Comparison of ENCODE assay signal across 21 cellular contexts in genomic region chr4:102860928-102861327, GRCh38. TPM values are rescaled to one million over a fixed set of nuclear protein-coding genes. Genes with fewer than 3 reads are reported as not detected.
A peak's percentile ranks its signal among the peaks of the same experiment; 100 is the strongest.
DNase-seq lines count a peak whose midpoint lies in the region; ATAC-seq, FAIRE-seq and TF ChIP-seq lines count a peak whose summit lies in the region.
"Had no signal": no experiment of that assay in that cellular context is flagged by ENCODE, and none has a peak within 500 bp of the region (broad histone marks: within the 10 kb centered on the region; RNA-seq: fewer than 3 reads in every experiment).

No MANE protein-coding gene starts in this region.

- TF ChIP-seq EP300 in HepG2 (IDR thresholded peaks at IDR 0.05; ENCODE audit: low read depth in 2 of 2, low read length in 2 of 2) (no peak), HepG2 (CRISPR knock-in tag; IDR thresholded peaks at IDR 0.05; ENCODE audit: borderline replicate concordance) (no peak)

- POLR2A ChIA-PET in HepG2 (lab: Yijun Ruan, JAX): no interaction called here

- H3K4me3 ChIP-seq in right lobe of liver (no peak overlapping the region), HepG2 (replicated peaks in 1 of 3; ENCODE audit: insufficient read depth in 1 of 3, low read depth in 2 of 3, low read length in 3 of 3) (no peak overlapping the region)
- H3K4me3 ChIP-seq: BLaER1 treated with 17β-estradiol and CSF1 and Interleukin-3, amounts not matched to agents 10 nM and 100 nM; GM23338 had no signal

- peaks cover 19% of the 10 kb centered on the region for H3K79me2 ChIP-seq in HepG2 (ENCODE audit: insufficient read depth, low read length)

- no peak overlapping the region for H3K4me2 ChIP-seq in HepG2 (ENCODE audit: low read depth, low read length)
- H3K4me2 ChIP-seq: GM23338 had no signal

- intact Hi-C loops in right lobe of liver (cut with DNase I) (no loop called here), HepG2 (cut with micrococcal nuclease; ENCODE audit: unreplicated experiment) (no loop called here)
- intact Hi-C loops in dendritic cell treated with granulocyte-macrophage colony-stimulating factor and Interleukin-4, amounts not matched to agents 40 ng/mL and 50 ng/mL, for 4 days (cut with micrococcal nuclease): no loop called here

- WGBS in right lobe of liver (ENCODE audit: insufficient coverage, low coverage, low lambda C conversion rate, missing lambda C conversion rate): no CpG with 5 or more reads among the region's 2 CpGs
- 93% methylated on average over 2 of the region's 2 CpGs for WGBS in HepG2 (ENCODE audit: low lambda C conversion rate)

- no TSS peak for BruUV-seq in HepG2 (replicated peaks; lab: Mats Ljungman, UMichigan)

- ATAC-seq in right lobe of liver (peak in 3 of 4 donors; percentile 41 to 58 (median 54)), HepG2 (no peak), left lobe of liver (peak; percentile 24)
- ATAC-seq: GM23338, HCT116 had no signal

- H3K9me3 ChIP-seq in right lobe of liver: peaks cover 0 to 7% (median 0%) of the 10 kb centered on the region in 4 donors
- H3K9me3 ChIP-seq in HepG2 (ENCODE audit: low read length): peaks cover 10% of the 10 kb centered on the region; the same call in 1 of the 2 replicates
- H3K9me3 ChIP-seq: BE2C had no signal

- in situ Hi-C loops in HepG2 (cut with HindIII; ENCODE audit: extremely low pct_ligation_motif_present, low pct_unique_long_range_greater_than_20kb) (no loop called here), ACHN (cut with HindIII; ENCODE audit: low pct_ligation_motif_present, low pct_unique_long_range_greater_than_20kb, low sequenced_read_pairs) (no loop called here)

- H3K36me3 ChIP-seq in right lobe of liver: no peaks in the 10 kb centered on the region
- H3K36me3 ChIP-seq in HepG2 (replicated peaks in 1 of 2; ENCODE audit: control insufficient read depth in 1 of 2, insufficient read depth in 2 of 2, low read length in 2 of 2): no peaks in the 10 kb centered on the region; a peak in 1 of 5 replicates
- H3K36me3 ChIP-seq: BE2C had no signal

- peaks cover 18% of the 10 kb centered on the region for H3K36me3 Mint-ChIP-seq in dendritic cell treated with granulocyte-macrophage colony-stimulating factor and Interleukin-4, amounts not matched to agents 40 ng/mL and 50 ng/mL, for 4 days (ENCODE audit: low read depth)
- peaks cover 25% of the 10 kb centered on the region for H3K36me3 Mint-ChIP-seq in HFFc6 (ENCODE audit: low read depth)

- no peaks in the 10 kb centered on the region for H4K20me1 ChIP-seq in HepG2 (ENCODE audit: insufficient read depth, low read length)
- H4K20me1 ChIP-seq: BLaER1 treated with 17β-estradiol and CSF1 and Interleukin-3, amounts not matched to agents 10 nM and 100 nM had no signal

- H3K4me1 Mint-ChIP-seq in dendritic cell treated with granulocyte-macrophage colony-stimulating factor and Interleukin-4, amounts not matched to agents 40 ng/mL and 50 ng/mL, for 4 days (ENCODE audit: low read depth): peaks cover 39% of the 10 kb centered on the region
- no peaks in the 10 kb centered on the region for H3K4me1 Mint-ChIP-seq in HFFc6 (ENCODE audit: low read depth)
- H3K4me1 Mint-ChIP-seq: GM23338 had no signal

- peaks cover 20% of the 10 kb centered on the region for H3K9me3 Mint-ChIP-seq in dendritic cell treated with granulocyte-macrophage colony-stimulating factor and Interleukin-4, amounts not matched to agents 40 ng/mL and 50 ng/mL, for 4 days
- H3K9me3 Mint-ChIP-seq in HFFc6: peaks cover 21% of the 10 kb centered on the region

- TF ChIP-seq POLR2A in right lobe of liver (IDR thresholded peaks at IDR 0.05): no peak
- TF ChIP-seq POLR2A in HepG2 (IDR thresholded peaks at IDR 0.05; ENCODE audit: insufficient read depth in 1 of 2, low read depth in 2 of 2, low read length in 2 of 2): no peak

- DNase-seq in right lobe of liver: no peak
- no peak for DNase-seq in HepG2 (ENCODE audit: low spot score)
- DNase-seq in left lobe of liver (ENCODE audit: low spot score): no peak
- no peak for DNase-seq in HFFc6
- no peak for DNase-seq in ACHN
- DNase-seq in HPDE6-E6E7 (ENCODE audit: extremely low spot score): no peak
- DNase-seq: BE2C; Calu3; CD4-positive, alpha-beta memory T cell; COR-L47; DMS53; DMS79 treated with DMSO at 0.1 percent for 48 hours; GF-D8; H9 had no signal

- no peak overlapping the region for H2AFZ ChIP-seq in HepG2 (ENCODE audit: low read length)
- H2AFZ ChIP-seq: GM23338 had no signal

- H3K9ac ChIP-seq in HepG2 (ENCODE audit: insufficient read depth, low read depth, low read length): no peak overlapping the region

- H3K27ac ChIP-seq in right lobe of liver (no peak overlapping the region), HepG2 (ENCODE audit: extremely low read length, insufficient read depth, low read length) (no peak overlapping the region)

- H3K4me3 Mint-ChIP-seq in dendritic cell treated with granulocyte-macrophage colony-stimulating factor and Interleukin-4, amounts not matched to agents 40 ng/mL and 50 ng/mL, for 4 days: no peak overlapping the region
- H3K4me3 Mint-ChIP-seq in HFFc6: no peak overlapping the region
- H3K4me3 Mint-ChIP-seq: CD14-positive monocyte; CD4-positive, alpha-beta memory T cell; GM23338; H9 had no signal

- CTCF ChIA-PET in HepG2 (lab: Yijun Ruan, JAX; ENCODE audit: low intra/inter-chr PET ratio, low total read pairs): no interaction called here

- H3K27me3 Mint-ChIP-seq in dendritic cell treated with granulocyte-macrophage colony-stimulating factor and Interleukin-4, amounts not matched to agents 40 ng/mL and 50 ng/mL, for 4 days: no peaks in the 10 kb centered on the region
- H3K27me3 Mint-ChIP-seq in HFFc6 (ENCODE audit: insufficient read depth): no peaks in the 10 kb centered on the region
- H3K27me3 Mint-ChIP-seq: CD4-positive, alpha-beta memory T cell had no signal

- H3K27me3 ChIP-seq in right lobe of liver (no peaks in the 10 kb centered on the region), HepG2 (ENCODE audit: control insufficient read depth in 1 of 2, insufficient read depth in 2 of 2, low read length in 2 of 2) (no peaks in the 10 kb centered on the region)
- H3K27me3 ChIP-seq: BE2C; BLaER1 treated with 17β-estradiol and CSF1 and Interleukin-3, amounts not matched to agents 10 nM and 100 nM had no signal

- no peak for FAIRE-seq in HepG2 (lab: Jason Lieb, UNC)
- FAIRE-seq: GM12891, GM18507 had no signal

- TF ChIP-seq RAD21 in HepG2 (CRISPR knock-in tag; IDR thresholded peaks at IDR 0.05): no peak

- H3K4me1 ChIP-seq in right lobe of liver (peaks cover 0 to 6% (median 0%) of the 10 kb centered on the region in 4 donors), HepG2 (ENCODE audit: insufficient read depth, low read length) (peaks cover 10% of the 10 kb centered on the region; the same call in 1 of the 2 replicates)
- H3K4me1 ChIP-seq: BE2C had no signal

- H3K27ac Mint-ChIP-seq in dendritic cell treated with granulocyte-macrophage colony-stimulating factor and Interleukin-4, amounts not matched to agents 40 ng/mL and 50 ng/mL, for 4 days: peak overlapping the region; percentile 79
- no peak overlapping the region for H3K27ac Mint-ChIP-seq in HFFc6
- H3K27ac Mint-ChIP-seq: CD4-positive, alpha-beta memory T cell; GM23338 had no signal

- TF ChIP-seq CTCF in right lobe of liver (IDR thresholded peaks at IDR 0.05) (no peak), HepG2 (CRISPR knock-in tag; IDR thresholded peaks at IDR 0.05) (no peak), HFFc6 (IDR thresholded peaks at IDR 0.05) (no peak)

RNA-seq across cellular contexts. Expression of gene CISD2, which starts 7.9 kb away (rescaled TPM):
- total RNA-seq in right lobe of liver (10 to 100 TPM; 29.8 to 34.7 (median 33.1) TPM), HepG2 (2016; rRNA removed; fragmentation: Illumina TruSeq; extraction: Trizol) (35.5 and 37.7 TPM in 2 replicates), left lobe of liver (32.4 TPM)
- 44.0 and 52.2 TPM in 2 replicates for total RNA-seq in HepG2 (2016; cell fraction: cytosol; rRNA removed; fragmentation: Illumina TruSeq; extraction: Trizol; ENCODE audit: low read depth)
- total RNA-seq in HepG2 (2016; cell fraction: insoluble cytoplasmic fraction; rRNA removed; fragmentation: Illumina TruSeq; extraction: Trizol): 36.2 and 41.7 TPM in 2 replicates
- 50.6 and 52.5 TPM in 2 replicates for total RNA-seq in HepG2 (2016; cell fraction: membrane; rRNA removed; fragmentation: Illumina TruSeq; extraction: Trizol)
- 19.8 and 23.3 TPM in 2 replicates for total RNA-seq in HepG2 (2016; cell fraction: nucleus; rRNA removed; fragmentation: Illumina TruSeq; extraction: Trizol)
- 23.4 and 24.5 TPM in 2 replicates for polyA plus RNA-seq in HepG2 (2011; rRNA removed)
- 12.7 and 14.1 TPM in 2 replicates for polyA plus RNA-seq in HepG2 (2011; cell fraction: cytosol; rRNA removed)
- polyA plus RNA-seq in HepG2 (2011; cell fraction: nucleus; rRNA removed): 3.9 and 5.2 TPM in 2 replicates
- 40.0 and 43.1 TPM in 2 replicates for polyA plus RNA-seq in HepG2 (2012)
- 65.0 and 79.1 TPM in 2 replicates for polyA plus RNA-seq in HepG2 (2016; cell fraction: cytosol; fragmentation: Illumina TruSeq; extraction: Trizol; ENCODE audit: low read depth)
- polyA plus RNA-seq in HepG2 (2016; cell fraction: insoluble cytoplasmic fraction; fragmentation: Illumina TruSeq; extraction: Trizol; ENCODE audit: low read depth): 46.6 and 50.9 TPM in 2 replicates
- 52.5 and 57.2 TPM in 2 replicates for polyA plus RNA-seq in HepG2 (2016; cell fraction: membrane; fragmentation: Illumina TruSeq; extraction: Trizol; ENCODE audit: low read depth)
- 52.6 and 60.4 TPM in 2 replicates for polyA plus RNA-seq in HepG2 (2016; cell fraction: nucleus; fragmentation: Illumina TruSeq; extraction: Trizol; ENCODE audit: insufficient read depth, low read depth)
- 25.6 and 28.4 TPM in 2 replicates for polyA minus RNA-seq in HepG2 (2011; rRNA and poly(A)+ RNA removed; ENCODE audit: low replicate concordance)
- 13.2 and 14.0 TPM in 2 replicates for polyA minus RNA-seq in HepG2 (2011; cell fraction: cytosol; rRNA and poly(A)+ RNA removed)
- 5.6 and 6.4 TPM in 2 replicates for polyA minus RNA-seq in HepG2 (2011; cell fraction: nucleus; rRNA and poly(A)+ RNA removed)
- total RNA-seq in HFFc6 (2021; fragmentation: NEBNext Ultra II Directional; extraction: Animal tissue kit (Norgen Biotek cat#: 25700)): 10 to 100 TPM; 29.7 to 38.8 (median 34.4) TPM

RNA-seq across cellular contexts. Expression of gene UBE2D3, which starts 33.6 kb away (rescaled TPM):
- total RNA-seq in right lobe of liver: 100 to 1,000 TPM; 127 to 304 (median 190) TPM
- 224 and 265 TPM in 2 replicates for total RNA-seq in HepG2 (2016; rRNA removed; fragmentation: Illumina TruSeq; extraction: Trizol)
- total RNA-seq in HepG2 (2016; cell fraction: cytosol; rRNA removed; fragmentation: Illumina TruSeq; extraction: Trizol; ENCODE audit: low read depth): 200 and 234 TPM in 2 replicates
- total RNA-seq in HepG2 (2016; cell fraction: insoluble cytoplasmic fraction; rRNA removed; fragmentation: Illumina TruSeq; extraction: Trizol): 227 and 267 TPM in 2 replicates
- total RNA-seq in HepG2 (2016; cell fraction: membrane; rRNA removed; fragmentation: Illumina TruSeq; extraction: Trizol): 313 and 352 TPM in 2 replicates
- 161 and 168 TPM in 2 replicates for total RNA-seq in HepG2 (2016; cell fraction: nucleus; rRNA removed; fragmentation: Illumina TruSeq; extraction: Trizol)
- 217 and 293 TPM in 2 replicates for polyA plus RNA-seq in HepG2 (2011; rRNA removed)
- 183 and 224 TPM in 2 replicates for polyA plus RNA-seq in HepG2 (2011; cell fraction: cytosol; rRNA removed)
- polyA plus RNA-seq in HepG2 (2011; cell fraction: nucleus; rRNA removed): 279 and 296 TPM in 2 replicates
- polyA plus RNA-seq in HepG2 (2012): 192 and 199 TPM in 2 replicates
- polyA plus RNA-seq in HepG2 (2016; cell fraction: cytosol; fragmentation: Illumina TruSeq; extraction: Trizol; ENCODE audit: low read depth): 303 and 369 TPM in 2 replicates
- 331 and 333 TPM in 2 replicates for polyA plus RNA-seq in HepG2 (2016; cell fraction: insoluble cytoplasmic fraction; fragmentation: Illumina TruSeq; extraction: Trizol; ENCODE audit: low read depth)
- polyA plus RNA-seq in HepG2 (2016; cell fraction: membrane; fragmentation: Illumina TruSeq; extraction: Trizol; ENCODE audit: low read depth): 340 and 387 TPM in 2 replicates
- polyA plus RNA-seq in HepG2 (2016; cell fraction: nucleus; fragmentation: Illumina TruSeq; extraction: Trizol; ENCODE audit: insufficient read depth, low read depth): 220 and 222 TPM in 2 replicates
- 111 and 172 TPM in 2 replicates for polyA minus RNA-seq in HepG2 (2011; rRNA and poly(A)+ RNA removed; ENCODE audit: low replicate concordance)
- 129 and 148 TPM in 2 replicates for polyA minus RNA-seq in HepG2 (2011; cell fraction: cytosol; rRNA and poly(A)+ RNA removed)
- polyA minus RNA-seq in HepG2 (2011; cell fraction: nucleus; rRNA and poly(A)+ RNA removed): 307 and 340 TPM in 2 replicates
- total RNA-seq in left lobe of liver: 137 TPM
- 100 to 1,000 TPM; 325 to 396 (median 359) TPM for total RNA-seq in HFFc6 (2021; fragmentation: NEBNext Ultra II Directional; extraction: Animal tissue kit (Norgen Biotek cat#: 25700))
